Comparison of ENCODE assay signal across 16 cellular contexts in the genomic region with DNA sequence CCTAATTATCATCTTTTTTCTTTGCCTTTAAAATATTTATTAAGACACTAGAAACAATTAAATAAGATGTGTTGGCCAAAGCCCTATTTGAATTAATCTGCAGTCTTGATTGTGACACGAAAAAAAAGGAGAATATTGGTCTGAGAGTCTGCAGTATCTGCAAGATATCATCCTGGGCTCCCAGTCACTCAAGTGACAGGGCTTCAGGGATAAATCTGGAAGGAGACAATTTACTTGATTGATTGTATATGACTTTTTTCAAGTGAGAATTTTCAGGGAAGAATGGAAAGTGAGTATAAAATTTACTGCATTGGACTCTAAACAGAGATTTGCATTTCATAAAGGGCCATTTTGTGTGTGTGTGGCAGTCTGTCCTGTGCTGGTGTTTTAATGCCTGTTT.
DNase-seq lines count a peak whose midpoint lies in the region; ATAC-seq and TF ChIP-seq lines count a peak whose summit lies in the region.
"Had no signal": no experiment of that assay in that cellular context is flagged by ENCODE, and none has a peak within 500 bp of the region (broad histone marks: within the 10 kb centered on the region; RNA-seq: fewer than 3 reads in every experiment).

No MANE protein-coding gene starts in this region.

- no peak overlapping the region for H3K4me3 ChIP-seq in BLaER1
- H3K4me3 ChIP-seq in KMS-11 (IDR thresholded peaks at IDR 0.05; ENCODE audit: insufficient read depth, low read depth, low read length): no peak overlapping the region

- no peaks in the 10 kb centered on the region for H3K36me3 Mint-ChIP-seq in nephron progenitor cell (ENCODE audit: low read depth)
- H3K36me3 Mint-ChIP-seq in activated CD8-positive, alpha-beta memory T cell treated with anti-CD3 and anti-CD28 coated beads, Interleukin-2, amount 10 ng/mL, durations not matched to agents 7 days and 5 days: no peaks in the 10 kb centered on the region
- H3K36me3 Mint-ChIP-seq in natural killer cell: no peaks in the 10 kb centered on the region

- H3K27ac ChIP-seq in BLaER1 (no peak overlapping the region), KMS-11 (peak overlapping the region; percentile 35; the same call in 1 of the 2 replicates), VCaP (peak overlapping the region; percentile 60)
- H3K27ac ChIP-seq: HL-60 had no signal

- H3K36me3 ChIP-seq in BLaER1 (no peaks in the 10 kb centered on the region), KMS-11 (ENCODE audit: insufficient read depth) (no peaks in the 10 kb centered on the region)
- H3K36me3 ChIP-seq: BE2C had no signal

- H3K4me1 Mint-ChIP-seq in nephron progenitor cell (peaks cover 65% of the 10 kb centered on the region), natural killer cell (no peaks in the 10 kb centered on the region)
- no peaks in the 10 kb centered on the region for H3K4me1 Mint-ChIP-seq in activated CD8-positive, alpha-beta memory T cell treated with anti-CD3 and anti-CD28 coated beads, Interleukin-2, amount 10 ng/mL, durations not matched to agents 7 days and 5 days

- peaks cover 24% of the 10 kb centered on the region for H3K4me1 ChIP-seq in BLaER1
- peaks cover 91% of the 10 kb centered on the region for H3K4me1 ChIP-seq in KMS-11 (ENCODE audit: low read depth, poor library complexity, severe bottlenecking)
- H3K4me1 ChIP-seq: BE2C, Caco-2 had no signal

- H2AFZ ChIP-seq in KMS-11 (ENCODE audit: low read depth): no peak overlapping the region

- no peak for DNase-seq in nephron progenitor cell
- DNase-seq in activated CD8-positive, alpha-beta memory T cell treated with anti-CD3 and anti-CD28 coated beads, Interleukin-2, amount 10 ng/mL, durations not matched to agents 7 days and 5 days: no peak
- DNase-seq in cerebellum (ENCODE audit: low spot score): no peak
- DNase-seq in natural killer cell: no peak
- DNase-seq: BE2C; Caco-2; CD4-positive, alpha-beta T cell; GF-D8; GOT3; HFFc6 had no signal

- H3K9me3 ChIP-seq in BLaER1: no peaks in the 10 kb centered on the region
- H3K9me3 ChIP-seq: BE2C, Caco-2 had no signal

- no peak overlapping the region for H3K9ac ChIP-seq in BLaER1
- H3K9ac ChIP-seq in KMS-11: no peak overlapping the region

- H3K27me3 ChIP-seq in BLaER1: no peaks in the 10 kb centered on the region
- no peaks in the 10 kb centered on the region for H3K27me3 ChIP-seq in KMS-11 (ENCODE audit: insufficient read depth, low read depth)
- H3K27me3 ChIP-seq: BE2C had no signal

- H4K20me1 ChIP-seq in BLaER1: no peaks in the 10 kb centered on the region
- no peaks in the 10 kb centered on the region for H4K20me1 ChIP-seq in KMS-11 (ENCODE audit: insufficient read depth)

- H3K27ac Mint-ChIP-seq in nephron progenitor cell: no peak overlapping the region
- H3K27ac Mint-ChIP-seq in activated CD8-positive, alpha-beta memory T cell treated with anti-CD3 and anti-CD28 coated beads, Interleukin-2, amount 10 ng/mL, durations not matched to agents 7 days and 5 days: no peak overlapping the region
- H3K27ac Mint-ChIP-seq in natural killer cell: no peak overlapping the region
- H3K27ac Mint-ChIP-seq: CD4-positive, alpha-beta T cell; HFFc6 had no signal

- H3K79me2 ChIP-seq in KMS-11 (ENCODE audit: insufficient read depth, low read depth): no peaks in the 10 kb centered on the region

- H3K27me3 Mint-ChIP-seq in nephron progenitor cell (ENCODE audit: low read depth, poor library complexity): no peaks in the 10 kb centered on the region
- H3K27me3 Mint-ChIP-seq in activated CD8-positive, alpha-beta memory T cell treated with anti-CD3 and anti-CD28 coated beads, Interleukin-2, amount 10 ng/mL, durations not matched to agents 7 days and 5 days: no peaks in the 10 kb centered on the region
- H3K27me3 Mint-ChIP-seq in natural killer cell (ENCODE audit: low read depth in 2 of 2): no peaks in the 10 kb centered on the region
- H3K27me3 Mint-ChIP-seq: CD4-positive, alpha-beta T cell had no signal

- CTCF ChIA-PET in activated CD8-positive, alpha-beta memory T cell treated with anti-CD3 and anti-CD28 coated beads, Interleukin-2, amount 10 ng/mL, durations not matched to agents 7 days and 5 days (lab: Charles Lee): no interaction called here

- H3K4me2 ChIP-seq in BLaER1 (peak overlapping the region; percentile 49; the same call in 1 of the 2 replicates), KMS-11 (peak overlapping the region; percentile 41; the same call in 1 of the 2 replicates)

- intact Hi-C loops in natural killer cell (cut with micrococcal nuclease): no loop called here

- H3K9me3 Mint-ChIP-seq in nephron progenitor cell (no peaks in the 10 kb centered on the region), natural killer cell (peaks cover 0 to 3% of the 10 kb centered on the region in 2 donors)
- no peaks in the 10 kb centered on the region for H3K9me3 Mint-ChIP-seq in activated CD8-positive, alpha-beta memory T cell treated with anti-CD3 and anti-CD28 coated beads, Interleukin-2, amount 10 ng/mL, durations not matched to agents 7 days and 5 days (ENCODE audit: low read depth)
- H3K9me3 Mint-ChIP-seq: CD4-positive, alpha-beta T cell had no signal

- no peak for ATAC-seq in activated CD8-positive, alpha-beta memory T cell treated with anti-CD3 and anti-CD28 coated beads, Interleukin-2, amount 10 ng/mL, durations not matched to agents 7 days and 5 days
- ATAC-seq in natural killer cell: no peak
- no peak for ATAC-seq in GM19452 (IDR thresholded peaks at IDR 0.05; ENCODE audit: unreplicated experiment)
- ATAC-seq: HCT116 had no signal

- TF ChIP-seq CTCF in KMS-11 (conservative IDR thresholded peaks at IDR 0.05; ENCODE audit: low read depth, low read length): no peak
- no peak for TF ChIP-seq CTCF in VCaP (conservative IDR thresholded peaks at IDR 0.05)
- TF ChIP-seq CTCF in nephron progenitor cell (IDR thresholded peaks at IDR 0.05): no peak
- no peak for TF ChIP-seq CTCF in natural killer cell (IDR thresholded peaks at IDR 0.05)

- peak overlapping the region; percentile 9 for H3K4me3 Mint-ChIP-seq in nephron progenitor cell
- no peak overlapping the region for H3K4me3 Mint-ChIP-seq in activated CD8-positive, alpha-beta memory T cell treated with anti-CD3 and anti-CD28 coated beads, Interleukin-2, amount 10 ng/mL, durations not matched to agents 7 days and 5 days
- H3K4me3 Mint-ChIP-seq in natural killer cell: no peak overlapping the region
- H3K4me3 Mint-ChIP-seq: CD4-positive, alpha-beta T cell; HFFc6 had no signal
